In the genomic region with DNA sequence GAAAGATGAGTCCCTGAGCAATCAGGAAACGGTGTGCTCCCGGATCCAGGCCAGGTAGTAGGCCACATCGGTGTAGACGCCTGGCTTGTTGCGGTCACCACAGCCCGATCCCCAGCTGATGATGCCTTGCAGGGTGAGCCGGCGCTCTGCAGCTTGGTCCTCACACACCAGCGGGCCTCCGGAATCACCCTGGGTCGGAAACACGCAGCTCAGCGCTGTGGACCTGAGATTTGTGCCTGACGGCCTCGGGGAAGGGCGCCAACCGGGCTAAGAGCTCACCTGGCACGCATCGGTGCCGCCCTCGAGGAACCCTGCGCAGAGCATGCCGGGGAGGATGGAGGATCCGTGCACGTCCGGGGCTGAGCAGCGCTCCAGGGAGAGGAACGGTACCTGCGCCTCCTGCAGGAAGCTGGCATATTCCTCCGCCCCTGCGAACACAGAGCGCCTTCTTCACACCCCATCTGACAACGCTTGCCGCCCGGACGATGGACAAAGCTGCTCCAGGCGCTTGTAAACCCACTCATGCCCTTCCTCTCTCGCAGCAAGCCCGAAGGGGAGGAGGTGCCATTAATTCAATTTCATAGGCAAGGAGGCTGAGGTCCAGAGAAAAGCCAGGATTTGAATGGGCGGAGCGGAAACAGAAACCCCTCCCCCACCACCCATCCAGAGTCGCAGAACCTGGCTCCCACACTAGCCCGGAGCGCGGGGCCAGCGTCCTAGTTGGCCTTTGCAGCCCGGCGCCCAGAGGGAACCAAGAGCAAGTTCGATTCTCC, we compare ENCODE assay signal across 7 cellular contexts. TPM values are rescaled to one million over a fixed set of nuclear protein-coding genes. Genes with fewer than 3 reads are reported as not detected.
DNase-seq lines count a peak whose midpoint lies in the region; ATAC-seq, FAIRE-seq and TF ChIP-seq lines count a peak whose summit lies in the region.
"Had no signal": no experiment of that assay in that cellular context is flagged by ENCODE, and none has a peak within 500 bp of the region (broad histone marks: within the 10 kb centered on the region; RNA-seq: fewer than 3 reads in every experiment).

No MANE protein-coding gene starts in this region.

- H3K9me3 ChIP-seq in adipocyte (ENCODE audit: control insufficient read depth, low read length) = no peaks in the 10 kb centered on the region

- peak overlapping the region; percentile 71 for H3K4me3 Mint-ChIP-seq in mesothelial cell of epicardium

- peaks cover 12% of the 10 kb centered on the region for H3K4me1 ChIP-seq in adipocyte (ENCODE audit: control insufficient read depth, insufficient read depth, low read length)

- H3K9me3 Mint-ChIP-seq in mesothelial cell of epicardium = no peaks in the 10 kb centered on the region

- TF ChIP-seq POLR2A in GM12892 (IDR thresholded peaks at IDR 0.05; ENCODE audit: low read depth, low read length) = no peak

- TF ChIP-seq CTCF in mesothelial cell of epicardium (IDR thresholded peaks at IDR 0.05; ENCODE audit: unreplicated experiment) = no peak

- ATAC-seq in HG02623 (IDR thresholded peaks at IDR 0.05; ENCODE audit: unreplicated experiment) (no peak), HG03139 (IDR thresholded peaks at IDR 0.05; ENCODE audit: unreplicated experiment) (no peak)

- H3K27ac Mint-ChIP-seq in mesothelial cell of epicardium = peak overlapping the region; percentile 61

- H3K27me3 Mint-ChIP-seq in mesothelial cell of epicardium (ENCODE audit: low read depth) = peaks cover 62% of the 10 kb centered on the region

- DNase-seq in GM12892 (ENCODE audit: insufficient read length) (peak; percentile 68), NCI-H82 (lab: John Stamatoyannopoulos, UW) (peak; percentile 88), adipocyte (ENCODE audit: low read depth) (peak; percentile 42), mesothelial cell of epicardium (ENCODE audit: low spot score in 2 of 2, unreplicated experiment in 2 of 2) (peak; percentile 55 to 75)

- peaks cover 16% of the 10 kb centered on the region for H3K4me1 Mint-ChIP-seq in mesothelial cell of epicardium

- no peak overlapping the region for H3K4me3 ChIP-seq in adipocyte (ENCODE audit: low read length)

- H3K36me3 Mint-ChIP-seq in mesothelial cell of epicardium = no peaks in the 10 kb centered on the region

- H3K27me3 ChIP-seq in adipocyte (replicated peaks; ENCODE audit: control insufficient read depth, insufficient read depth, low read length) = peaks cover 56% of the 10 kb centered on the region

- FAIRE-seq in GM12892 (lab: Jason Lieb, UNC) = peak; percentile 66

- no peaks in the 10 kb centered on the region for H3K36me3 ChIP-seq in adipocyte (ENCODE audit: control insufficient read depth, insufficient read depth, low read length, severe bottlenecking)

- no peak overlapping the region for H3K9ac ChIP-seq in adipocyte (ENCODE audit: low read length)

RNA-seq across cellular contexts. Expression of a gene that starts 2.0 kb away (rescaled TPM):
- not detected for polyA plus RNA-seq in GM12892 (2012; ENCODE audit: missing spikeins)
- not detected in 3 replicates for total RNA-seq in mesothelial cell of epicardium
- total RNA-seq: liver had no signal
- polyA plus RNA-seq: liver had no signal

RNA-seq across cellular contexts. Expression of a gene that starts 6.9 kb away (rescaled TPM):
- polyA plus RNA-seq in GM12892 (2012; ENCODE audit: missing spikeins) = 0.74 TPM
- 2.1 to 2.7 TPM (median 2.3 TPM) in 3 replicates for total RNA-seq in mesothelial cell of epicardium

RNA-seq across cellular contexts. Expression of a gene that starts 18.2 kb away (rescaled TPM):
- not detected for polyA plus RNA-seq in GM12892 (2012; ENCODE audit: missing spikeins)
- total RNA-seq in mesothelial cell of epicardium = not detected in 3 replicates

RNA-seq across cellular contexts. Expression of a gene that starts 24.0 kb away (rescaled TPM):
- 26.9 TPM for polyA plus RNA-seq in GM12892 (2012; ENCODE audit: missing spikeins)
- 44.9 to 48.2 TPM (median 45.3 TPM) in 3 replicates for total RNA-seq in mesothelial cell of epicardium

RNA-seq across cellular contexts. Expression of a gene that starts 44.2 kb away (rescaled TPM):
- polyA plus RNA-seq in GM12892 (2012; ENCODE audit: missing spikeins) = 0.34 TPM
- total RNA-seq in mesothelial cell of epicardium = 5.3 to 5.9 TPM (median 5.7 TPM) in 3 replicates
